Comparison of ENCODE assay signal across 26 cellular contexts in the genomic region with DNA sequence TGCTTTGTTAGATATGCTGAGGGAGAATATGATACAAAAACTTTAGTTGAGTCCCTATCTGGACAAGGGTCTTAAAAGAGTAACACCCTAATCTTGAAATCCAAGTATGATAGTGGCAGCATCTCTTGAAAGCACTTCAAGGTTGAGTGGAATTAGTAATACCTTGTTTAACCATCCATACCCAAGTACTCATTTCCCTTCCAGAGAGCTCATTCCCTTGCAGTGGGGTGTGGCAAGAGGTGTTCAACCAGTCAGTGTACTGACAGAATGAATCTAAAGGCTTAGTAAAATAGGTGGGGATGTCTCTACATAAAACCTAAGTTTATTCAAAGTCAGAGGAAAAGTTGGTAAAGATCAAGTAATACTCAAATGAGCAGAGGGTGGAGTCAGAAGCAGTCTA. TPM values are rescaled to one million over a fixed set of nuclear protein-coding genes. Genes with fewer than 3 reads are reported as not detected.
"Had no signal": no experiment of that assay in that cellular context is flagged by ENCODE, and none has a peak within 500 bp of the region (broad histone marks: within the 10 kb centered on the region; RNA-seq: fewer than 3 reads in every experiment).

No MANE protein-coding gene starts in this region.

- FAIRE-seq: astrocyte, colon, endothelial cell of umbilical vein, kidney had no signal

- H3K9me3 Mint-ChIP-seq: activated naive CD8-positive, alpha-beta T cell treated with anti-CD3 and anti-CD28 coated beads for 36 hours; activated T-cell treated with anti-CD3 and anti-CD28 coated beads, Interleukin-2, amount 50 U/mL, for 24 hours; activated T-helper 17 cell treated with anti-CD3 and anti-CD28 coated beads, Interleukin-2, amount 50 U/mL, for 72 hours; central memory CD8-positive, alpha-beta T cell; effector memory CD8-positive, alpha-beta T cell; natural killer cell had no signal

- H3K9me3 ChIP-seq: heart right ventricle had no signal

- H3K36me3 Mint-ChIP-seq: activated naive CD8-positive, alpha-beta T cell treated with anti-CD3 and anti-CD28 coated beads for 36 hours; natural killer cell had no signal

- ATAC-seq: activated T-helper 17 cell treated with anti-CD3 and anti-CD28 coated beads, Interleukin-2, amount 50 U/mL, for 72 hours; effector memory CD8-positive, alpha-beta T cell; heart right ventricle; left ventricle myocardium superior; natural killer cell had no signal

- H3K36me3 ChIP-seq: heart right ventricle, WERI-Rb-1 had no signal

- H3K4me1 Mint-ChIP-seq: activated naive CD8-positive, alpha-beta T cell treated with anti-CD3 and anti-CD28 coated beads for 36 hours; activated T-helper 17 cell treated with anti-CD3 and anti-CD28 coated beads, Interleukin-2, amount 50 U/mL, for 72 hours; central memory CD8-positive, alpha-beta T cell; natural killer cell had no signal

- H3K4me3 Mint-ChIP-seq: activated naive CD8-positive, alpha-beta T cell treated with anti-CD3 and anti-CD28 coated beads for 36 hours; activated T-cell treated with anti-CD3 and anti-CD28 coated beads, Interleukin-2, amount 50 U/mL, for 24 hours; activated T-helper 17 cell treated with anti-CD3 and anti-CD28 coated beads, Interleukin-2, amount 50 U/mL, for 72 hours; central memory CD8-positive, alpha-beta T cell; effector memory CD8-positive, alpha-beta T cell; natural killer cell had no signal

- H3K4me1 ChIP-seq: heart right ventricle had no signal

- H3K27ac ChIP-seq: heart right ventricle, WERI-Rb-1 had no signal

- H3K27me3 Mint-ChIP-seq: activated naive CD8-positive, alpha-beta T cell treated with anti-CD3 and anti-CD28 coated beads for 36 hours had no signal

- H3K27me3 ChIP-seq: heart right ventricle had no signal

- H3K27ac Mint-ChIP-seq: activated naive CD8-positive, alpha-beta T cell treated with anti-CD3 and anti-CD28 coated beads for 36 hours; activated T-cell treated with anti-CD3 and anti-CD28 coated beads, Interleukin-2, amount 50 U/mL, for 24 hours; activated T-helper 17 cell treated with anti-CD3 and anti-CD28 coated beads, Interleukin-2, amount 50 U/mL, for 72 hours; effector memory CD8-positive, alpha-beta T cell; natural killer cell; progenitor cell of endocrine pancreas had no signal

- DNase-seq: activated CD4-positive, alpha-beta T cell treated with anti-CD3 and anti-CD28 coated beads for 1 hour; activated CD4-positive, alpha-beta T cell treated with anti-CD3 and anti-CD28 coated beads, Interleukin-2, amount 50 U/mL, for 4 hours; activated CD8-positive, alpha-beta memory T cell treated with anti-CD3 and anti-CD28 coated beads for 24 hours; activated CD8-positive, alpha-beta memory T cell treated with anti-CD3 and anti-CD28 coated beads, Interleukin-2, amount 50 U/mL, for 4 hours; activated naive CD4-positive, alpha-beta T cell; activated naive CD8-positive, alpha-beta T cell treated with anti-CD3 and anti-CD28 coated beads for 36 hours; activated T-cell treated with anti-CD3 and anti-CD28 coated beads, Interleukin-2, amount 50 U/mL, for 24 hours; effector memory CD8-positive, alpha-beta T cell; heart right ventricle; kidney; left ventricle myocardium superior; mammary epithelial cell; midbrain; natural killer cell; stimulated activated CD4-positive, alpha-beta T cell treated with anti-CD3 and anti-CD28 coated beads, Interleukin-4, amount 100 ng/mL, for 1 hour; stimulated activated naive CD4-positive, alpha-beta T cell treated with Interleukin-2 at 50 U/mL for 16 hours; SW 1271; T-helper 2 cell; WERI-Rb-1 had no signal

- H3K4me3 ChIP-seq: heart right ventricle had no signal

RNA-seq across cellular contexts. Expression of a gene that starts 47.8 kb away (rescaled TPM):
- total RNA-seq: endothelial cell of umbilical vein, left ventricle myocardium superior, subcutaneous adipose tissue had no signal
- polyA plus RNA-seq: endothelial cell of umbilical vein had no signal
